In the genomic region with DNA sequence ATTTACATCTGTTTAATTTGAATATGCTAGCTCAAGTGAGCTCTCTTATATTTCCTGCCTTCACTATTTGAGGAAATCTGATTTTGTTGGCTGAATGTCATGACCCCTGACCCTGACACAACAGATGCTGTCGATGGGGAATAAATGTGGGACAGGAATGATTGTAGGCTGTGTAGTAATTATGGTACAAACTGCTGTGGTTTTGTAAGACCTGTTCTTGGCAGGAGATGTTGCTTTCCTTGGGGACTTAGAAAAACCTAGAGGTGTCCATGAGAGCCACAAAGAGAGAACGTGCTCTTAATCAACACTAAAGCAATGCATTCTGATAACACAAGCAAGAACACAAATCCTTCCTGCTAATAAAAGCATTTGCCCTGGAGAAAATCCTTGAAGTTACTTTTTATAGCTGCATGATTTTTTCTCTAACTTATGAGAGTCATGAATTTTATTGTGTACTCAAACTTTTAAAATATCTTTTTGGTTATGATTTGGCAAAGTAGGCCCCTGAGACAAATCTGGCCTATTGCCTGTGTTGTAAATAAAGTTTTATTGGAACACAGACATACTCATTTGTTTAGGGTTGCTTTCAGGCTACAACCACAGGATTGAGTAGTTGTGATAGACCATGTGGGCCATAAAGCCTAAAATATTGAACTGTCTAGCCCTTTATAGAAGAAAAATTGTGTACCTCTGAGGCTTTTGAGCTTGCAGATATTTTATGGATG, we compare ENCODE assay signal across 13 cellular contexts.
DNase-seq lines count a peak whose midpoint lies in the region; ATAC-seq, FAIRE-seq and TF ChIP-seq lines count a peak whose summit lies in the region.
"Had no signal": no experiment of that assay in that cellular context is flagged by ENCODE, and none has a peak within 500 bp of the region (broad histone marks: within the 10 kb centered on the region; RNA-seq: fewer than 3 reads in every experiment).

No MANE protein-coding gene starts in this region.

- in situ Hi-C loops in astrocyte of the cerebellum (cut with HindIII; ENCODE audit: low sequenced_read_pairs): no loop called here

- H3K4me3 Mint-ChIP-seq in stimulated activated naive B cell treated with anti-CD40 and anti-IgM and Interleukin-4, amounts not matched to agents 10 μg/mL and 1 μg/mL and 100 μg/mL, for 72 hours: no peak overlapping the region
- H3K4me3 Mint-ChIP-seq: activated CD8-positive, alpha-beta memory T cell treated with anti-CD3 and anti-CD28 coated beads, Interleukin-2, amount 10 ng/mL, durations not matched to agents 7 days and 5 days had no signal

- H3K36me3 Mint-ChIP-seq in stimulated activated naive B cell treated with anti-CD40 and anti-IgM and Interleukin-4, amounts not matched to agents 10 μg/mL and 1 μg/mL and 100 μg/mL, for 72 hours: peaks cover 3 to 23% of the 10 kb centered on the region in 2 donors

- H3K36me3 ChIP-seq in left ventricle myocardium inferior: no peaks in the 10 kb centered on the region

- intact Hi-C loops in left ventricle myocardium inferior (cut with micrococcal nuclease): no loop called here

- H3K9me3 ChIP-seq in left ventricle myocardium inferior (replicated peaks): no peaks in the 10 kb centered on the region

- peak; percentile 22 to 39 for ATAC-seq in stimulated activated naive B cell treated with anti-CD40 and anti-IgM and Interleukin-4, amounts not matched to agents 10 μg/mL and 1 μg/mL and 100 μg/mL, for 72 hours (replicated peaks)
- ATAC-seq in GM21737 (IDR thresholded peaks at IDR 0.05; ENCODE audit: unreplicated experiment) (no peak), GM18870 (IDR thresholded peaks at IDR 0.05; ENCODE audit: unreplicated experiment) (no peak)
- ATAC-seq: activated CD8-positive, alpha-beta memory T cell treated with anti-CD3 and anti-CD28 coated beads, Interleukin-2, amount 10 ng/mL, durations not matched to agents 7 days and 5 days had no signal

- peak; percentile 82 for FAIRE-seq in HTR-8/SVneo (lab: Jason Lieb, UNC)
- FAIRE-seq: TTC549 had no signal

- H3K9me3 Mint-ChIP-seq in stimulated activated naive B cell treated with anti-CD40 and anti-IgM and Interleukin-4, amounts not matched to agents 10 μg/mL and 1 μg/mL and 100 μg/mL, for 72 hours: no peaks in the 10 kb centered on the region

- H3K27ac ChIP-seq in left ventricle myocardium inferior (replicated peaks): peak overlapping the region; percentile 28

- no peak overlapping the region for H3K27ac Mint-ChIP-seq in stimulated activated naive B cell treated with anti-CD40 and anti-IgM and Interleukin-4, amounts not matched to agents 10 μg/mL and 1 μg/mL and 100 μg/mL, for 72 hours
- H3K27ac Mint-ChIP-seq: activated CD8-positive, alpha-beta memory T cell treated with anti-CD3 and anti-CD28 coated beads, Interleukin-2, amount 10 ng/mL, durations not matched to agents 7 days and 5 days had no signal

- no peaks in the 10 kb centered on the region for H3K27me3 Mint-ChIP-seq in stimulated activated naive B cell treated with anti-CD40 and anti-IgM and Interleukin-4, amounts not matched to agents 10 μg/mL and 1 μg/mL and 100 μg/mL, for 72 hours
- H3K27me3 Mint-ChIP-seq: activated CD8-positive, alpha-beta memory T cell treated with anti-CD3 and anti-CD28 coated beads, Interleukin-2, amount 10 ng/mL, durations not matched to agents 7 days and 5 days had no signal

- DNase-seq in HTR-8/SVneo (ENCODE audit: insufficient read length, low spot score) (no peak), astrocyte of the cerebellum (ENCODE audit: low read depth) (peak; percentile 32), left ventricle myocardium inferior (no peak), NCI-H524 (lab: John Stamatoyannopoulos, UW) (no peak), NCI-H187 treated with DMSO at 0.1 percent for 48 hours (lab: John Stamatoyannopoulos, UW) (no peak)
- DNase-seq in stimulated activated naive B cell treated with anti-CD40 and anti-IgM and Interleukin-4, amounts not matched to agents 10 μg/mL and 1 μg/mL and 100 μg/mL, for 72 hours: no peak
- DNase-seq: activated CD8-positive, alpha-beta memory T cell treated with anti-CD3 and anti-CD28 coated beads, Interleukin-2, amount 10 ng/mL, durations not matched to agents 7 days and 5 days; COR-L47; NCI-H510A treated with DMSO at 0.1 percent for 48 hours; substantia nigra had no signal

- H3K4me3 ChIP-seq in astrocyte of the cerebellum (ENCODE audit: low read depth, low read length): no peak overlapping the region
- H3K4me3 ChIP-seq in left ventricle myocardium inferior: no peak overlapping the region

- peaks cover 34 to 61% of the 10 kb centered on the region in 2 donors for H3K4me1 Mint-ChIP-seq in stimulated activated naive B cell treated with anti-CD40 and anti-IgM and Interleukin-4, amounts not matched to agents 10 μg/mL and 1 μg/mL and 100 μg/mL, for 72 hours

- no peaks in the 10 kb centered on the region for H3K27me3 ChIP-seq in left ventricle myocardium inferior (ENCODE audit: low read depth)

- H3K4me1 ChIP-seq in left ventricle myocardium inferior: peaks cover 30% of the 10 kb centered on the region

- no peak for TF ChIP-seq CTCF in astrocyte of the cerebellum (IDR thresholded peaks at IDR 0.05; ENCODE audit: low read depth, low read length, missing control alignments)
- TF ChIP-seq CTCF in left ventricle myocardium inferior (IDR thresholded peaks at IDR 0.05; ENCODE audit: borderline replicate concordance): no peak

Comparison
In these comparisons a context has a peak if more than half of its experiments do, and no peak if none do; other contexts are left out.
1. ATAC-seq: peak in stimulated activated naive B cell treated with anti-CD40 and anti-IgM and Interleukin-4, amounts not matched to agents 10 μg/mL and 1 μg/mL and 100 μg/mL, for 72 hours (2 of 2); none in GM21737 (single experiment) and GM18870 (single experiment).